ENCODE assay signal across 34 cellular contexts in genomic region chr3:38842266-38842965, GRCh38. TPM values are rescaled to one million over a fixed set of nuclear protein-coding genes. Genes with fewer than 3 reads are reported as not detected.
"Had no signal": no experiment of that assay in that cellular context is flagged by ENCODE, and none has a peak within 500 bp of the region (broad histone marks: within the 10 kb centered on the region; RNA-seq: fewer than 3 reads in every experiment).

No MANE protein-coding gene starts in this region.

- H3K27ac Mint-ChIP-seq: naive thymus-derived CD4-positive, alpha-beta T cell; natural killer cell treated with Interleukin-12 subunit alpha and Interleukin-12 subunit beta and Interleukin-15 and Interleukin-18, amount 100 ng/mL, for 72 hours; stimulated activated naive CD8-positive, alpha-beta T cell treated with anti-CD3 and anti-CD28 coated beads, Interleukin-15, Interleukin-2, amounts not matched to agents 100 ng/mL and 50 ng/mL, for 24 hours; type B pancreatic cell had no signal

- H3K36me3 Mint-ChIP-seq: naive thymus-derived CD4-positive, alpha-beta T cell; natural killer cell treated with Interleukin-12 subunit alpha and Interleukin-12 subunit beta and Interleukin-15 and Interleukin-18, amount 100 ng/mL, for 72 hours; type B pancreatic cell had no signal

- H3K4me3 Mint-ChIP-seq: naive thymus-derived CD4-positive, alpha-beta T cell; natural killer cell treated with Interleukin-12 subunit alpha and Interleukin-12 subunit beta and Interleukin-15 and Interleukin-18, amount 100 ng/mL, for 72 hours; stimulated activated naive CD8-positive, alpha-beta T cell treated with anti-CD3 and anti-CD28 coated beads, Interleukin-15, Interleukin-2, amounts not matched to agents 100 ng/mL and 50 ng/mL, for 24 hours; type B pancreatic cell had no signal

- H3K27me3 ChIP-seq: pancreas, tibial nerve, vagina had no signal

- H3K36me3 ChIP-seq: left ventricle myocardium inferior, pancreas, prostate gland, suprapubic skin, tibial nerve, vagina had no signal

- H2AFZ ChIP-seq: hepatocyte had no signal

- H3K27ac ChIP-seq: hepatocyte, left ventricle myocardium inferior, pancreas, prostate gland, skin epidermis, suprapubic skin, tibial nerve, vagina had no signal

- H3K9me3 ChIP-seq: left ventricle myocardium inferior, mucosa of descending colon, pancreas, prostate gland, suprapubic skin, tibial nerve, vagina had no signal

- H3K4me2 ChIP-seq: hepatocyte had no signal

- H3K4me3 ChIP-seq: hepatocyte, left ventricle myocardium inferior, lung, mucosa of descending colon, pancreas, prostate gland, skin epidermis, suprapubic skin, tibial nerve, vagina had no signal

- H3K79me2 ChIP-seq: hepatocyte had no signal

- H3K4me1 ChIP-seq: left ventricle myocardium inferior, pancreas, prostate gland, suprapubic skin, tibial nerve, vagina had no signal

- DNase-seq: islet precursor cell; left ventricle myocardium inferior; midbrain; mucosa of descending colon; naive thymus-derived CD4-positive, alpha-beta T cell; nucleus accumbens; pancreas; posterior cingulate gyrus; retina; right cardiac atrium; stimulated activated CD4-positive, alpha-beta T cell treated with anti-CD3 and anti-CD28 coated beads, Interleukin-12 subunit alpha, Interleukin-12 subunit beta, amount 100 ng/mL, for 4 hours; stimulated activated CD4-positive, alpha-beta T cell treated with anti-CD3 and anti-CD28 coated beads, Interleukin-15, amount 100 ng/mL, for 24 hours; stimulated activated CD4-positive, alpha-beta T cell treated with anti-CD3 and anti-CD28 coated beads, Interleukin-2, amount 100 ng/mL, for 24 hours; stimulated activated CD4-positive, alpha-beta T cell treated with anti-CD3 and anti-CD28 coated beads, Interleukin-4, amount 100 ng/mL, for 1 hour; stimulated activated naive CD4-positive, alpha-beta T cell had no signal

- ATAC-seq: mucosa of descending colon; naive thymus-derived CD4-positive, alpha-beta T cell; natural killer cell treated with Interleukin-12 subunit alpha and Interleukin-12 subunit beta and Interleukin-15 and Interleukin-18, amount 100 ng/mL, for 72 hours; pancreas; right cardiac atrium; sciatic nerve had no signal

- H3K9me3 Mint-ChIP-seq: naive thymus-derived CD4-positive, alpha-beta T cell; natural killer cell treated with Interleukin-12 subunit alpha and Interleukin-12 subunit beta and Interleukin-15 and Interleukin-18, amount 100 ng/mL, for 72 hours; stimulated activated naive CD8-positive, alpha-beta T cell treated with anti-CD3 and anti-CD28 coated beads, Interleukin-15, Interleukin-2, amounts not matched to agents 100 ng/mL and 50 ng/mL, for 24 hours; type B pancreatic cell had no signal

RNA-seq across cellular contexts. Expression of gene SCN10A, which starts 26.4 kb away (rescaled TPM):
- total RNA-seq: hepatocyte; kidney epithelial cell; lower leg skin; lung; mesenteric fat pad; mucosa of descending colon; myocyte; naive thymus-derived CD4-positive, alpha-beta T cell; natural killer cell treated with Interleukin-12 subunit alpha and Interleukin-12 subunit beta and Interleukin-15 and Interleukin-18, amount 100 ng/mL, for 72 hours; osteoblast; pancreas; prostate gland; sciatic nerve; subcutaneous adipose tissue; suprapubic skin; tibial nerve; urinary bladder; vagina had no signal
- polyA plus RNA-seq: hepatocyte; lung; naive thymus-derived CD4-positive, alpha-beta T cell; neural cell; pancreas; urinary bladder had no signal
